In the genomic region with DNA sequence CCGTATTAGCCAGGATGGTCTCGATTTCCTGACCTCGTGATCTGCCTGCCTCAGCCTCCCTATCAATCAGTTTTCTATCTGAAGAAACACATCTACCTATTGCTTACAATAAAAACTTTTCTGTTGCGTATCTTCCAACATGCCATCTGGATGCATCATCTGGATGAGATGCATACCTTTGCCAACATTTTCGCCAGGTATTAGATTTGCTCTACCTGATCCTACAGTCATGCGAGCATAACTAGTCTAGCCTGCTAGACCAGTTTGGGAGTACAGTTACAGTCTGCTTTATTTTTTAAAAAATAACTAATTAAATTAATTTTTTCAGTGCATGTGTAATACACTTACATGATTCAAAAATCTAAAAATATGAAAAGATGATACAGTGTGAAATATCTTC, we compare ENCODE assay signal across 21 cellular contexts.
DNase-seq lines count a peak whose midpoint lies in the region; ATAC-seq, FAIRE-seq and TF ChIP-seq lines count a peak whose summit lies in the region.
"Had no signal": no experiment of that assay in that cellular context is flagged by ENCODE, and none has a peak within 500 bp of the region (broad histone marks: within the 10 kb centered on the region; RNA-seq: fewer than 3 reads in every experiment).

No MANE protein-coding gene starts in this region.

- H3K4me2 ChIP-seq in keratinocyte (ENCODE audit: control insufficient read depth, extremely low read depth, insufficient read depth, low read depth, low read length), result peak overlapping the region; percentile 38

- H3K9me3 Mint-ChIP-seq in type B pancreatic cell, result no peaks in the 10 kb centered on the region
- no peaks in the 10 kb centered on the region for H3K9me3 Mint-ChIP-seq in activated CD4-positive, alpha-beta T cell treated with anti-CD3 and anti-CD28 coated beads for 36 hours (ENCODE audit: low read depth)

- H3K9ac ChIP-seq in keratinocyte (ENCODE audit: control insufficient read depth, extremely low read depth, insufficient read depth, low read length), result no peak overlapping the region

- no peaks in the 10 kb centered on the region for H3K79me2 ChIP-seq in keratinocyte (ENCODE audit: control insufficient read depth, insufficient read depth, low read length)

- peak overlapping the region; percentile 14 for H3K27ac Mint-ChIP-seq in type B pancreatic cell
- H3K27ac Mint-ChIP-seq in activated CD4-positive, alpha-beta T cell treated with anti-CD3 and anti-CD28 coated beads for 36 hours, result no peak overlapping the region
- H3K27ac Mint-ChIP-seq: B cell had no signal

- peak; percentile 89 for FAIRE-seq in keratinocyte (lab: Jason Lieb, UNC)
- FAIRE-seq: HepG2 had no signal

- no peak overlapping the region for H3K4me3 ChIP-seq in keratinocyte (ENCODE audit: control insufficient read depth in 2 of 3, extremely low read depth in 1 of 3, insufficient read depth in 2 of 3, low read depth in 1 of 3, low read length in 3 of 3)
- H3K4me3 ChIP-seq: SJCRH30 had no signal

- H3K36me3 Mint-ChIP-seq in type B pancreatic cell, result no peaks in the 10 kb centered on the region
- no peaks in the 10 kb centered on the region for H3K36me3 Mint-ChIP-seq in activated CD4-positive, alpha-beta T cell treated with anti-CD3 and anti-CD28 coated beads for 36 hours (ENCODE audit: low read depth)

- POLR2A ChIA-PET in RWPE1 (lab: Yijun Ruan, JAX; ENCODE audit: low non-redundant PET), result no interaction called here
- POLR2A ChIA-PET in activated CD4-positive, alpha-beta T cell treated with anti-CD3 and anti-CD28 coated beads for 36 hours (lab: Charles Lee), result no interaction called here

- no peaks in the 10 kb centered on the region for H3K27me3 Mint-ChIP-seq in type B pancreatic cell
- H3K27me3 Mint-ChIP-seq in activated CD4-positive, alpha-beta T cell treated with anti-CD3 and anti-CD28 coated beads for 36 hours, result peaks cover 4% of the 10 kb centered on the region

- H3K36me3 ChIP-seq in keratinocyte (ENCODE audit: control insufficient read depth in 2 of 2, extremely low read depth in 1 of 2, insufficient read depth in 2 of 2, low read length in 2 of 2), result no peaks in the 10 kb centered on the region
- H3K36me3 ChIP-seq: SJCRH30 had no signal

- no peaks in the 10 kb centered on the region for H3K4me1 Mint-ChIP-seq in type B pancreatic cell (ENCODE audit: unreplicated experiment)
- no peaks in the 10 kb centered on the region for H3K4me1 Mint-ChIP-seq in activated CD4-positive, alpha-beta T cell treated with anti-CD3 and anti-CD28 coated beads for 36 hours
- H3K4me1 Mint-ChIP-seq: B cell had no signal

- dilution Hi-C loops in keratinocyte (cut with MboI; ENCODE audit: extremely low pct_ligation_motif_present, low sequenced_read_pairs), result no loop called here

- TF ChIP-seq CTCF in RWPE1 (conservative IDR thresholded peaks at IDR 0.05; ENCODE audit: low read depth) (no peak), keratinocyte (optimal IDR thresholded peaks at IDR 0.05 in 1 of 3, IDR thresholded peaks at IDR 0.05 in 1 of 3, conservative IDR thresholded peaks at IDR 0.05 in 1 of 3; ENCODE audit: extremely low read depth in 1 of 3, insufficient read depth in 2 of 3, low read length in 3 of 3) (no peak), type B pancreatic cell (conservative IDR thresholded peaks at IDR 0.05) (no peak)

- H2AFZ ChIP-seq in keratinocyte (ENCODE audit: control insufficient read depth, low read length), result no peak overlapping the region

- intact Hi-C loops in activated CD4-positive, alpha-beta T cell treated with anti-CD3 and anti-CD28 coated beads for 36 hours (cut with DNase I, micrococcal nuclease), result loop anchor here in 1 of 2 experiments (10.0 kb wide), 2 partner anchors 257 to 427 kb away; no protein-coding TSS in a partner anchor

- ATAC-seq in HG02610 (IDR thresholded peaks at IDR 0.05; ENCODE audit: unreplicated experiment), result no peak
- ATAC-seq in activated CD4-positive, alpha-beta T cell treated with anti-CD3 and anti-CD28 coated beads for 36 hours, result no peak
- ATAC-seq: HepG2 had no signal

- no peaks in the 10 kb centered on the region for H3K9me3 ChIP-seq in keratinocyte (ENCODE audit: control insufficient read depth, low read depth, low read length)
- H3K9me3 ChIP-seq: SJCRH30 had no signal

- H3K4me3 Mint-ChIP-seq in type B pancreatic cell, result no peak overlapping the region
- no peak overlapping the region for H3K4me3 Mint-ChIP-seq in activated CD4-positive, alpha-beta T cell treated with anti-CD3 and anti-CD28 coated beads for 36 hours
- H3K4me3 Mint-ChIP-seq: B cell had no signal

- no peaks in the 10 kb centered on the region for H3K9me1 ChIP-seq in keratinocyte (ENCODE audit: control insufficient read depth, extremely low read depth, insufficient read depth, low read length)

- no peaks in the 10 kb centered on the region for H4K20me1 ChIP-seq in keratinocyte (ENCODE audit: control insufficient read depth, extremely low read depth, insufficient read depth, low read length)

- peaks cover 28% of the 10 kb centered on the region for H3K4me1 ChIP-seq in keratinocyte (ENCODE audit: control insufficient read depth, extremely low read depth, insufficient read depth, low read length)
- H3K4me1 ChIP-seq: SJCRH30 had no signal

- no peaks in the 10 kb centered on the region for H3K27me3 ChIP-seq in keratinocyte (ENCODE audit: control insufficient read depth, extremely low read depth, insufficient read depth, low read length)
- H3K27me3 ChIP-seq: SJCRH30 had no signal

- peak; percentile 40 for DNase-seq in NCI-H748 (lab: John Stamatoyannopoulos, UW; ENCODE audit: unreplicated experiment)
- no peak for DNase-seq in NCI-H748 treated with DMSO at 0.1 percent for 48 hours (lab: John Stamatoyannopoulos, UW)
- DNase-seq in RWPE1 (ENCODE audit: low spot score), result peak; percentile 54
- peak; percentile 86 for DNase-seq in keratinocyte (ENCODE audit: low read depth, low spot score)
- no peak for DNase-seq in type B pancreatic cell (ENCODE audit: extremely low spot score, unreplicated experiment)
- DNase-seq in H4 (ENCODE audit: low spot score), result no peak
- DNase-seq in activated CD4-positive, alpha-beta T cell treated with anti-CD3 and anti-CD28 coated beads for 36 hours, result no peak
- DNase-seq: 8988T; COR-L47; GF-D8; HCEC 1CT; KBM-7; NCI-H1436; NCI-H1930; NCI-H2171; NCI-H69; NK-92 treated with Interleukin-12 subunit alpha and Interleukin-12 subunit beta, amount 100 ng/mL, for 24 hours; SJCRH30 had no signal

- no peak overlapping the region for H3K27ac ChIP-seq in RWPE1
- H3K27ac ChIP-seq in keratinocyte (ENCODE audit: control insufficient read depth, insufficient read depth, low read length), result peak overlapping the region; percentile 59
- H3K27ac ChIP-seq: SJCRH30 had no signal

- CTCF ChIA-PET in RWPE1 (lab: Yijun Ruan, JAX), result no interaction called here
- CTCF ChIA-PET in activated CD4-positive, alpha-beta T cell treated with anti-CD3 and anti-CD28 coated beads for 36 hours (lab: Charles Lee), result no interaction called here

Comparison
In these comparisons a context has a peak if more than half of its experiments do, and no peak if none do; other contexts are left out.
1. DNase-seq: peak in NCI-H748 (single experiment), RWPE1 (single experiment) and keratinocyte (single experiment); none in NCI-H748 treated with DMSO at 0.1 percent for 48 hours (single experiment), type B pancreatic cell (single experiment), H4 (single experiment) and activated CD4-positive, alpha-beta T cell treated with anti-CD3 and anti-CD28 coated beads for 36 hours (single experiment).